ENCODE assay signal across 8 cellular contexts in genomic region chr9:136631038-136632000, GRCh38. TPM values are rescaled to one million over a fixed set of nuclear protein-coding genes. Genes with fewer than 3 reads are reported as not detected.
DNase-seq lines count a peak whose midpoint lies in the region; ATAC-seq and TF ChIP-seq lines count a peak whose summit lies in the region.

No MANE protein-coding gene starts in this region.

- CTCF ChIA-PET in mammary epithelial cell (lab: Charles Lee; ENCODE audit: low non-redundant PET) = interaction anchor here (0.7 kb wide), 1 partner anchor 347 kb away, joined by 3 read pairs; no protein-coding TSS in a partner anchor

- H3K4me2 ChIP-seq in mammary epithelial cell (ENCODE audit: insufficient read depth, low read depth, low read length) = no peak overlapping the region

- 44% methylated on average over 27 of the region's 31 CpGs for WGBS in mammary epithelial cell (ENCODE audit: low coverage, missing lambda C conversion rate)

- H2AFZ ChIP-seq in mammary epithelial cell (ENCODE audit: low read depth, low read length) = no peak overlapping the region

- TF ChIP-seq POLR2A in GM18505 (IDR thresholded peaks at IDR 0.05; ENCODE audit: borderline replicate concordance, extremely low read depth, insufficient read depth, insufficient read length) = no peak

- peak; percentile 69 to 87 for TF ChIP-seq CTCF in mammary epithelial cell (conservative IDR thresholded peaks at IDR 0.05 in 1 of 2, IDR thresholded peaks at IDR 0.05 in 1 of 2; ENCODE audit: extremely low read depth in 1 of 2, insufficient read depth in 1 of 2, low read depth in 1 of 2, low read length in 2 of 2)

- intact Hi-C loops in mammary epithelial cell (cut with micrococcal nuclease) = loop anchor here (1.0 to 10.0 kb wide), 4 partner anchors 63 to 317 kb away; no protein-coding TSS in a partner anchor

- H3K27me3 ChIP-seq in mammary epithelial cell (ENCODE audit: insufficient read depth, low read length) = no peaks in the 10 kb centered on the region

- no peaks in the 10 kb centered on the region for H3K9me3 ChIP-seq in mammary epithelial cell (replicated peaks; ENCODE audit: insufficient read depth, low read length)

- H3K36me3 ChIP-seq in mammary epithelial cell (ENCODE audit: insufficient read depth, low read length) = no peaks in the 10 kb centered on the region

- H3K4me3 ChIP-seq in mammary epithelial cell (replicated peaks in 1 of 3; ENCODE audit: insufficient read depth in 1 of 3, low read depth in 2 of 3, low read length in 3 of 3) = no peak overlapping the region

- no TSS peak for BruUV-seq in mammary epithelial cell (replicated peaks; lab: Mats Ljungman, UMichigan)

- in situ Hi-C loops in mammary epithelial cell (cut with MboI; ENCODE audit: low sequenced_read_pairs in 2 of 2) = loop anchor here in 1 of 2 donors (25.0 kb wide), 1 partner anchor 294 kb away; the partner anchor contains the start of gene GPSM1

- no peaks in the 10 kb centered on the region for H4K20me1 ChIP-seq in mammary epithelial cell (ENCODE audit: insufficient read depth, low read length)

- H3K79me2 ChIP-seq in mammary epithelial cell (ENCODE audit: insufficient read depth, low read length) = no peaks in the 10 kb centered on the region

- H3K9ac ChIP-seq in mammary epithelial cell (ENCODE audit: insufficient read depth, low read length) = no peak overlapping the region

- H3K4me1 ChIP-seq in mammary epithelial cell (ENCODE audit: insufficient read depth, low read length) = peaks cover 8% of the 10 kb centered on the region

- ATAC-seq in GM18505 (IDR thresholded peaks at IDR 0.05; ENCODE audit: unreplicated experiment) = no peak

- H3K27ac ChIP-seq in mammary epithelial cell (ENCODE audit: insufficient read depth, low read depth, low read length) = no peak overlapping the region

- peak; percentile 53 to 65 for DNase-seq in NCI-H2081 (lab: John Stamatoyannopoulos, UW)
- no peak for DNase-seq in NCI-H2081 treated with DMSO at 0.1 percent for 48 hours (lab: John Stamatoyannopoulos, UW)
- peak; percentile 72 for DNase-seq in NCI-H2196 (lab: John Stamatoyannopoulos, UW; ENCODE audit: unreplicated experiment)
- peak; percentile 43 to 72 (median 66) for DNase-seq in activated CD4-positive, CD25-positive, alpha-beta regulatory T cell (lab: John Stamatoyannopoulos, UW)
- peak; percentile 50 for DNase-seq in mammary epithelial cell
- DNase-seq in kidney tubule cell (ENCODE audit: low spot score) = peak; percentile 76
- DNase-seq in stimulated activated CD4-positive, alpha-beta T cell treated with anti-CD3 and anti-CD28 coated beads, Interleukin-2, amount 100 ng/mL, for 48 hours = peak; percentile 67 to 68

- dilution Hi-C loops in mammary epithelial cell (cut with HindIII; ENCODE audit: low sequenced_read_pairs) = no loop called here

RNA-seq across cellular contexts. Expression of gene EGFL7, which starts 31.4 kb away (rescaled TPM):
- 1 to 10 TPM; 2.8 to 8.2 TPM for total RNA-seq in mammary epithelial cell
- polyA plus RNA-seq in mammary epithelial cell = 8.7 TPM
- 1.9 TPM for polyA minus RNA-seq in mammary epithelial cell

RNA-seq across cellular contexts. Expression of gene AGPAT2, which starts 55.9 kb away (rescaled TPM):
- total RNA-seq in mammary epithelial cell = 10 to 100 TPM; 37.3 to 49.6 TPM
- polyA plus RNA-seq in mammary epithelial cell = 42.3 TPM
- 74.1 TPM for polyA minus RNA-seq in mammary epithelial cell
